In the genomic region with DNA sequence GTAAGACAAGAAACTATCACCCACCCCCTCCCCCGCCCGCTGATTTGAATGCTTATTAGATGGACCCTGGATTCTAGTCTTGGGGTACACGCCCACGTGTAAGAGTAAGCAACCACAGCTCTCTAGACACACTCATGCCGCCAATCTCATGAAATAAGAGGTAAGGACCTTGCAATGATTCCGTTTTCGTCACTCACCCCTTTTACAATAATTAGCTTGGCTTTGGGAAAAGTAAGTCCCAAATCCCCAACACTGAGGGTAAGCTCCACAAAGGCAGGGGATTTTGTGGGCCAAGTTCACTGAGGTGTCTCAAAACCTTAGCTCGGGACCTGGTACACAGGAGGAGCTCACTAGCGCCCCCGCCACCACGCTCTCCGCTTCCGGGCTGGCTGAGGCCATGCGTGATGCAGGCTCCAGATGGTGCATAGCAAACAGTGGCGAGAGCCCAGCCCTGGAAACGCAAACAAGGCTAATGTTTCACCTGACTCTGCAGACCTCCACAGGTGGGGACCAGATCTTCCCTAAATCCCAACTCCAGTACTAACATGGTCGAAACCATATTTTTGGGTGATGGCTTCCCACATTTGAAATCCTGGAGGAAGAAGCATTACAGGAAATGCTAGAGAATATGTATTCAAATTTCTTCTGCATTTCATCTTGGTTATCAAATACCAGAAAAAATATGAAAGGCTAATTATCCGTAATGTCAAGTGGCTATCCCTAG, we compare ENCODE assay signal across 8 cellular contexts. TPM values are rescaled to one million over a fixed set of nuclear protein-coding genes. Genes with fewer than 3 reads are reported as not detected.
DNase-seq lines count a peak whose midpoint lies in the region; ATAC-seq and TF ChIP-seq lines count a peak whose summit lies in the region.

No MANE protein-coding gene starts in this region.

- ATAC-seq in GM21529 (IDR thresholded peaks at IDR 0.05; ENCODE audit: unreplicated experiment) (peak; percentile 69), natural killer cell (peak; percentile 65 to 87 (median 77))
- ATAC-seq in activated T-cell treated with anti-CD3 and anti-CD28 coated beads, Interleukin-2, amount 50 U/mL, for 72 hours (replicated peaks in 1 of 2): peak; percentile 82 to 84
- peak; percentile 83 to 84 for ATAC-seq in stimulated activated naive B cell treated with anti-CD40 and anti-IgM and Interleukin-4, amounts not matched to agents 10 μg/mL and 1 μg/mL and 100 μg/mL, for 72 hours (replicated peaks)

- peak overlapping the region; percentile 34 to 61 (median 44) for H3K4me3 ChIP-seq in fibroblast of lung (replicated peaks in 1 of 4; ENCODE audit: control extremely low read depth in 1 of 4, insufficient read depth in 1 of 4, low read depth in 3 of 4, low read length in 4 of 4)

- H3K4me1 Mint-ChIP-seq in IgD-negative memory B cell (peaks cover 16 to 32% (median 29%) of the 10 kb centered on the region in 3 donors), natural killer cell (peaks cover 58 to 67% of the 10 kb centered on the region in 2 donors)
- H3K4me1 Mint-ChIP-seq in activated T-cell treated with anti-CD3 and anti-CD28 coated beads, Interleukin-2, amount 50 U/mL, for 72 hours (ENCODE audit: low read depth): peaks cover 55% of the 10 kb centered on the region
- peaks cover 20 to 57% of the 10 kb centered on the region in 2 donors for H3K4me1 Mint-ChIP-seq in stimulated activated naive B cell treated with anti-CD40 and anti-IgM and Interleukin-4, amounts not matched to agents 10 μg/mL and 1 μg/mL and 100 μg/mL, for 72 hours

- H3K27me3 ChIP-seq in fibroblast of lung (ENCODE audit: control insufficient read depth, insufficient read depth, low read length): no peaks in the 10 kb centered on the region

- peak overlapping the region; percentile 36 for H3K9ac ChIP-seq in fibroblast of lung (ENCODE audit: insufficient read depth, low read length)

- DNase-seq in DMS153 treated with DMSO at 0.1 percent for 48 hours (lab: John Stamatoyannopoulos, UW; ENCODE audit: unreplicated experiment) (peak; percentile 90), OCI-M2 (lab: John Stamatoyannopoulos, UW; ENCODE audit: unreplicated experiment) (peak; percentile 37), fibroblast of lung (ENCODE audit: low read depth in 2 of 2) (peak; percentile 73 to 76), natural killer cell (peak; percentile 84)
- DNase-seq in activated T-cell treated with anti-CD3 and anti-CD28 coated beads, Interleukin-2, amount 50 U/mL, for 72 hours: peak; percentile 93 to 94
- DNase-seq in stimulated activated naive B cell treated with anti-CD40 and anti-IgM and Interleukin-4, amounts not matched to agents 10 μg/mL and 1 μg/mL and 100 μg/mL, for 72 hours: peak; percentile 91

- H3K4me1 ChIP-seq in fibroblast of lung (ENCODE audit: control insufficient read depth, extremely low read depth, insufficient read depth, low read length): peaks cover 3% of the 10 kb centered on the region

- H3K4me3 Mint-ChIP-seq in IgD-negative memory B cell (peak overlapping the region; percentile 94 to 98 (median 96)), natural killer cell (peak overlapping the region; percentile 90)
- peak overlapping the region; percentile 97 to 100 for H3K4me3 Mint-ChIP-seq in activated T-cell treated with anti-CD3 and anti-CD28 coated beads, Interleukin-2, amount 50 U/mL, for 72 hours
- peak overlapping the region; percentile 93 for H3K4me3 Mint-ChIP-seq in stimulated activated naive B cell treated with anti-CD40 and anti-IgM and Interleukin-4, amounts not matched to agents 10 μg/mL and 1 μg/mL and 100 μg/mL, for 72 hours

- H3K9me3 ChIP-seq in fibroblast of lung (ENCODE audit: control insufficient read depth, insufficient read depth, low read depth, low read length): no peaks in the 10 kb centered on the region

- no peaks in the 10 kb centered on the region for H4K20me1 ChIP-seq in fibroblast of lung (ENCODE audit: control insufficient read depth, extremely low read depth, insufficient read depth, low read length)

- H3K27ac Mint-ChIP-seq in IgD-negative memory B cell (peak overlapping the region; percentile 93 to 98 (median 98)), natural killer cell (peak overlapping the region; percentile 96 to 98)
- peak overlapping the region; percentile 86 for H3K27ac Mint-ChIP-seq in activated T-cell treated with anti-CD3 and anti-CD28 coated beads, Interleukin-2, amount 50 U/mL, for 72 hours
- H3K27ac Mint-ChIP-seq in stimulated activated naive B cell treated with anti-CD40 and anti-IgM and Interleukin-4, amounts not matched to agents 10 μg/mL and 1 μg/mL and 100 μg/mL, for 72 hours: peak overlapping the region; percentile 98

- H3K27ac ChIP-seq in fibroblast of lung (ENCODE audit: insufficient read depth, low read length): no peak overlapping the region

- no peaks in the 10 kb centered on the region for H3K36me3 ChIP-seq in fibroblast of lung (ENCODE audit: control insufficient read depth, insufficient read depth, low read length)

- H3K9me3 Mint-ChIP-seq in IgD-negative memory B cell (no peaks in the 10 kb centered on the region), natural killer cell (no peaks in the 10 kb centered on the region)
- no peaks in the 10 kb centered on the region for H3K9me3 Mint-ChIP-seq in activated T-cell treated with anti-CD3 and anti-CD28 coated beads, Interleukin-2, amount 50 U/mL, for 72 hours
- no peaks in the 10 kb centered on the region for H3K9me3 Mint-ChIP-seq in stimulated activated naive B cell treated with anti-CD40 and anti-IgM and Interleukin-4, amounts not matched to agents 10 μg/mL and 1 μg/mL and 100 μg/mL, for 72 hours

- intact Hi-C loops in natural killer cell (cut with micrococcal nuclease): loop anchor here (1.0 to 5.0 kb wide), 8 partner anchors 16 to 218 kb away; partner anchors contain the start of genes LIN54 and SEC31A

- H3K79me2 ChIP-seq in fibroblast of lung (ENCODE audit: control insufficient read depth, insufficient read depth, low read length): no peaks in the 10 kb centered on the region

- peak overlapping the region; percentile 98 for H2AFZ ChIP-seq in fibroblast of lung (ENCODE audit: low read length)

- H3K36me3 Mint-ChIP-seq in IgD-negative memory B cell: peaks cover 2% of the 10 kb centered on the region
- H3K36me3 Mint-ChIP-seq in activated T-cell treated with anti-CD3 and anti-CD28 coated beads, Interleukin-2, amount 50 U/mL, for 72 hours (ENCODE audit: insufficient read depth in 2 of 2): peaks cover 2 to 11% of the 10 kb centered on the region in 2 donors
- H3K36me3 Mint-ChIP-seq in natural killer cell: peaks cover 27% of the 10 kb centered on the region
- H3K36me3 Mint-ChIP-seq in stimulated activated naive B cell treated with anti-CD40 and anti-IgM and Interleukin-4, amounts not matched to agents 10 μg/mL and 1 μg/mL and 100 μg/mL, for 72 hours: peaks cover 1 to 2% of the 10 kb centered on the region in 2 donors

- H3K27me3 Mint-ChIP-seq in IgD-negative memory B cell (no peaks in the 10 kb centered on the region), natural killer cell (ENCODE audit: low read depth in 2 of 2) (no peaks in the 10 kb centered on the region)
- no peaks in the 10 kb centered on the region for H3K27me3 Mint-ChIP-seq in activated T-cell treated with anti-CD3 and anti-CD28 coated beads, Interleukin-2, amount 50 U/mL, for 72 hours (ENCODE audit: low read depth)
- no peaks in the 10 kb centered on the region for H3K27me3 Mint-ChIP-seq in stimulated activated naive B cell treated with anti-CD40 and anti-IgM and Interleukin-4, amounts not matched to agents 10 μg/mL and 1 μg/mL and 100 μg/mL, for 72 hours

- peak overlapping the region; percentile 99 for H3K4me2 ChIP-seq in fibroblast of lung (ENCODE audit: extremely low read depth, insufficient read depth, low read length)

- TF ChIP-seq CTCF in fibroblast of lung (conservative IDR thresholded peaks at IDR 0.05 in 1 of 2, IDR thresholded peaks at IDR 0.05 in 1 of 2; ENCODE audit: low read depth in 1 of 2, low read length in 2 of 2) (peak; percentile 71 to 79), natural killer cell (IDR thresholded peaks at IDR 0.05) (peak; percentile 71)

RNA-seq across cellular contexts. Expression of gene PLAC8, which starts 4.1 kb away (rescaled TPM):
- polyA plus RNA-seq in IgD-negative memory B cell (884 TPM), fibroblast of lung (0.29 and 0.79 TPM in 2 replicates)
- total RNA-seq in activated T-cell treated with anti-CD3 and anti-CD28 coated beads, Interleukin-2, amount 50 U/mL, for 72 hours: 10 to 100 TPM; 48.0 to 49.3 TPM
- total RNA-seq in fibroblast of lung (under 0.01 and 0.33 TPM in 2 replicates), natural killer cell (100 to 1,000 TPM; 684 to 889 (median 821) TPM)
- polyA plus RNA-seq in fibroblast of lung (2012): 0.21 and 0.54 TPM in 2 replicates
- polyA minus RNA-seq in fibroblast of lung (ENCODE audit: low replicate concordance): not detected in 2 replicates

Comparison
In these comparisons a context has a peak if more than half of its experiments do, and no peak if none do; other contexts are left out.
1. DNase-seq: peak in every context shown above with its lines; median percentile 94 in activated T-cell treated with anti-CD3 and anti-CD28 coated beads, Interleukin-2, amount 50 U/mL, for 72 hours; 91 in stimulated activated naive B cell treated with anti-CD40 and anti-IgM and Interleukin-4, amounts not matched to agents 10 μg/mL and 1 μg/mL and 100 μg/mL, for 72 hours; 90 in DMS153 treated with DMSO at 0.1 percent for 48 hours; 84 in natural killer cell; 74 in fibroblast of lung; 37 in OCI-M2.
2. RNA of gene PLAC8, which starts 4.1 kb away (total RNA-seq): 684 to 889 TPM in natural killer cell and 48.0 to 49.3 TPM in activated T-cell treated with anti-CD3 and anti-CD28 coated beads, Interleukin-2, amount 50 U/mL, for 72 hours; under 0.01 to 0.33 TPM in fibroblast of lung; every median in the first group is over 10 times any median in the second.
3. Peak in every context shown above with its lines, with median percentiles within 50 percentile points of each other: ATAC-seq, H3K27ac Mint-ChIP-seq and H3K4me3 Mint-ChIP-seq.